Comparison of ENCODE assay signal across 8 cellular contexts in the genomic region with DNA sequence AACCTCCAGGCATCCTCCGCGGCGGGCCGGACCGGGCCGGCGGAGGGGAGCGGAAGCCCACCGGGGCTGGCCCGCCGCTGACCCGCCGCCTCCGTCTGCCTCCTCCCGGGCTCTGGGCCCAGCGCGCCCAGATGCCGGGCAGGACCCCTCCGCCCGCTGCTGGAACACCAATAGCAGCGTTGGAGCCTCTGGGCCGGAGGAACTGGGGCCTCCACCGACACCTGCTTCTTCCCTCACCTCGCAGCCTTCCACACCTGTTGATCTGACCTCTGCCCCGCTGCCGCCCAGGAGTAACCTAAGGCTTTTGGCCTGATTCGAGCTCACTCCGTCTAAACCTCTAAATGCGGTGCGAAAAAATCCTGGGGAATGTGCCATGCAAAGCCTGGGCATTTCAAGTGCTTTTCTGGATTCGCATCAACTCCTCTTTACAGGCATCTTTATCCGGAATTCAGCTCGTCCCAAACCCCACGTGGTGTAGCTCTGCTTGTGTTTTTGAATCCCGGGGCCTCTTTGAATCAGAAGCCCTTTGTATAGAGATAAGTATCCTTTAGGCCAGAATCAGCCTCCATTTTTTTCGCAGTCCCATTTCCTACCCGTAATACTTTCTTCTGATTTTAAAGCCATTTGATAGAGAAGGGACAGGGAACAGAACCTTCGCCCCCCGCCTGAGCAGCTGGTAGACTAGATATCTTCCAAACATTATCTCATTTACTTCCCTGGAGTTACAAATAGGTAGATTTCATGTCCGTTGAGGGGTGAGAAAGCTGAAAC. TPM values are rescaled to one million over a fixed set of nuclear protein-coding genes. Genes with fewer than 3 reads are reported as not detected.
A peak's percentile ranks its signal among the peaks of the same experiment; 100 is the strongest.
DNase-seq lines count a peak whose midpoint lies in the region; ATAC-seq and TF ChIP-seq lines count a peak whose summit lies in the region.

No MANE protein-coding gene starts in this region.

- no peak for TF ChIP-seq CTCF in right atrium auricular region (IDR thresholded peaks at IDR 0.05)

- peaks cover 22 to 25% of the 10 kb centered on the region in 2 donors for H3K4me1 Mint-ChIP-seq in immature natural killer cell

- H3K27me3 Mint-ChIP-seq in immature natural killer cell (ENCODE audit: low read depth in 3 of 3) = peaks cover 16 to 24% (median 17%) of the 10 kb centered on the region in 3 donors

- H3K4me3 ChIP-seq in right atrium auricular region (peak overlapping the region; percentile 66 to 84), skin epidermis (peak overlapping the region; percentile 53 to 86 (median 72))

- peak overlapping the region in 3 of 6 donors; percentile 40 to 83 (median 58) for H3K27ac Mint-ChIP-seq in immature natural killer cell

- no peaks in the 10 kb centered on the region for H3K9me3 Mint-ChIP-seq in immature natural killer cell

- peaks cover 0 to 58% of the 10 kb centered on the region in 2 donors for H3K4me1 ChIP-seq in right atrium auricular region

- H3K9me3 ChIP-seq in right atrium auricular region = no peaks in the 10 kb centered on the region

- intact Hi-C loops in left cardiac atrium (cut with DNase I) = loop anchor here (2.0 to 10.0 kb wide), 5 partner anchors 35 to 115 kb away; no protein-coding TSS in a partner anchor

- DNase-seq in right atrium auricular region (ENCODE audit: low spot score) (no peak), left cardiac atrium (no peak), M059J (ENCODE audit: low read depth) (peak; percentile 73), immature natural killer cell (no peak), LoVo (ENCODE audit: low spot score) (no peak)
- no peak for DNase-seq in stimulated activated CD4-positive, alpha-beta T cell treated with anti-CD3 and anti-CD28 coated beads, Interleukin-2, amount 100 ng/mL, for 48 hours

- H3K27ac ChIP-seq in right atrium auricular region (peak overlapping the region; percentile 97 to 99), angular gyrus (ENCODE audit: low read depth, low read length) (peak overlapping the region; percentile 96), skin epidermis (peak overlapping the region in 20 of 21 experiments; percentile 48 to 98 (median 92))

- H3K27me3 ChIP-seq in right atrium auricular region = no peaks in the 10 kb centered on the region

- H3K36me3 Mint-ChIP-seq in immature natural killer cell = peaks cover 0 to 3% (median 0%) of the 10 kb centered on the region in 3 donors

- ATAC-seq in left cardiac atrium = no peak

- no peaks in the 10 kb centered on the region for H3K36me3 ChIP-seq in right atrium auricular region

- peak overlapping the region; percentile 81 to 90 (median 83) for H3K4me3 Mint-ChIP-seq in immature natural killer cell

RNA-seq across cellular contexts. Expression of a gene that starts 0.7 kb away (rescaled TPM):
- total RNA-seq in right atrium auricular region (100 to 1,000 TPM in 1 of 2 donors, 10 to 100 TPM in 1; 82.2 to 124 TPM), left cardiac atrium (100 to 1,000 TPM in 1 of 2 donors, 10 to 100 TPM in 1; 87.7 to 162 TPM)
- 300 and 364 TPM in 2 replicates for total RNA-seq in M059J (2014; rRNA removed; shearing (Covaris generic))
- 1 to 10 TPM in 2 of 3 donors, under 1 TPM in 1; 0.83 to 8.0 (median 2.0) TPM for polyA plus RNA-seq in immature natural killer cell
